8 cellular contexts compared by ENCODE assay signal in genomic region chr12:54324617-54325441, GRCh38.
DNase-seq lines count a peak whose midpoint lies in the region; ATAC-seq lines count a peak whose summit lies in the region.

Gene COPZ1 (plus strand): TSS chr12:54325131. CDS start chr12:54325164, 33 bp downstream.

- DNase-seq in Ammon's horn (ENCODE audit: low spot score) (peak; percentile 98), NCI-H446 treated with DMSO at 0.1 percent for 48 hours (lab: John Stamatoyannopoulos, UW) (peak; percentile 99), cerebellar cortex (ENCODE audit: low spot score) (peak; percentile 100), islet precursor cell (peak; percentile 100)
- DNase-seq in stimulated activated CD4-positive, alpha-beta T cell treated with anti-CD3 and anti-CD28 coated beads, Interleukin-12 subunit alpha, Interleukin-12 subunit beta, amount 100 ng/mL, for 48 hours (ENCODE audit: low read depth in 2 of 3, low spot score in 1 of 3) = peak; percentile 86 to 94 (median 92)

- ATAC-seq in GM19043 (IDR thresholded peaks at IDR 0.05; ENCODE audit: low read depth, unreplicated experiment) (peak; percentile 100), HG03378 (IDR thresholded peaks at IDR 0.05; ENCODE audit: unreplicated experiment) (peak; percentile 99)
- peak; percentile 98 to 99 for ATAC-seq in activated CD4-positive, CD25-positive, alpha-beta regulatory T cell treated with anti-CD3 and anti-CD28 coated beads, Interleukin-2, amount 50 U/mL, for 24 hours

Comparison
In these comparisons a context has a peak if more than half of its experiments do, and no peak if none do; other contexts are left out.
1. Peak in every context shown above with its lines: DNase-seq and ATAC-seq.